18 cellular contexts compared by ENCODE assay signal in the genomic region with DNA sequence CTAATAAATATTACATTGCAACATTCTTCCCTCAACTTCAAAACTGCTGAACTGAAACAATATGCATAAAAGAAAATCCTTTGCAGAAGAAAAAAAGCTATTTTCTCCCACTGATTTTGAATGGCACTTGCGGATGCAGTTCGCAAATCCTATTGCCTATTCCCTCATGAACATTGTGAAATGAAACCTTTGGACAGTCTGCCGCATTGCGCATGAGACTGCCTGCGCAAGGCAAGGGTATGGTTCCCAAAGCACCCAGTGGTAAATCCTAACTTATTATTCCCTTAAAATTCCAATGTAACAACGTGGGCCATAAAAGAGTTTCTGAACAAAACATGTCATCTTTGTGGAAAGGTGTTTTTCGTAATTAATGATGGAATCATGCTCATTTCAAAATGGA. TPM values are rescaled to one million over a fixed set of nuclear protein-coding genes. Genes with fewer than 3 reads are reported as not detected.
DNase-seq lines count a peak whose midpoint lies in the region; ATAC-seq and TF ChIP-seq lines count a peak whose summit lies in the region.
"Had no signal": no experiment of that assay in that cellular context is flagged by ENCODE, and none has a peak within 500 bp of the region (broad histone marks: within the 10 kb centered on the region; RNA-seq: fewer than 3 reads in every experiment).

No MANE protein-coding gene starts in this region.

- H3K27me3 Mint-ChIP-seq in neural progenitor cell (ENCODE audit: insufficient read depth, low read depth), result peaks cover 83% of the 10 kb centered on the region

- H3K9me3 Mint-ChIP-seq in neural progenitor cell, result peaks cover 12% of the 10 kb centered on the region
- H3K9me3 Mint-ChIP-seq: activated CD8-positive, alpha-beta T cell treated with anti-CD3 and anti-CD28 coated beads for 36 hours had no signal

- H3F3A ChIP-seq in PC-3 (ENCODE audit: low read length, unreplicated experiment) (peaks cover 4% of the 10 kb centered on the region), neural progenitor cell (ENCODE audit: low read depth) (no peaks in the 10 kb centered on the region)

- H3K27ac ChIP-seq in PC-3 (ENCODE audit: low read length) (no peak overlapping the region), skeletal muscle tissue (ENCODE audit: low read depth, low read length) (peak overlapping the region; percentile 76), neural progenitor cell (no peak overlapping the region)
- H3K27ac ChIP-seq: epithelial cell of prostate, WERI-Rb-1 had no signal

- no peaks in the 10 kb centered on the region for H3K36me3 ChIP-seq in PC-3 (ENCODE audit: low read depth, low read length)
- no peaks in the 10 kb centered on the region for H3K36me3 ChIP-seq in skeletal muscle tissue (ENCODE audit: control insufficient read depth in 3 of 3, insufficient read depth in 3 of 3, low read length in 3 of 3)
- no peaks in the 10 kb centered on the region for H3K36me3 ChIP-seq in neural progenitor cell
- H3K36me3 ChIP-seq: WERI-Rb-1 had no signal

- POLR2A ChIA-PET in PC-3 (lab: Charles Lee; ENCODE audit: unreplicated experiment), result no interaction called here

- no peaks in the 10 kb centered on the region for H3K9me2 ChIP-seq in PC-3 (replicated peaks; ENCODE audit: low read length)

- H2AFZ ChIP-seq in PC-3 (ENCODE audit: low read length) (no peak overlapping the region), neural progenitor cell (replicated peaks) (no peak overlapping the region)

- intact Hi-C loops in PC-3 (cut with micrococcal nuclease), result loop anchor here (2.0 kb wide), 2 partner anchors 131 to 309 kb away; a partner anchor contains a TSS

- ATAC-seq in PC-3 (no peak), left lobe of liver (peak; percentile 62), GM18520 (IDR thresholded peaks at IDR 0.05; ENCODE audit: unreplicated experiment) (no peak), GM21723 (IDR thresholded peaks at IDR 0.05; ENCODE audit: unreplicated experiment) (no peak)
- ATAC-seq: activated CD8-positive, alpha-beta T cell treated with anti-CD3 and anti-CD28 coated beads for 36 hours; stimulated activated naive CD8-positive, alpha-beta T cell treated with anti-CD3 and anti-CD28 coated beads, Interleukin-15, amount 100 ng/mL, for 72 hours had no signal

- no peaks in the 10 kb centered on the region for H4K20me1 ChIP-seq in PC-3 (ENCODE audit: low read length)
- peaks cover 56% of the 10 kb centered on the region for H4K20me1 ChIP-seq in neural progenitor cell (ENCODE audit: low read depth)

- H3K9ac ChIP-seq in PC-3 (ENCODE audit: low read length) (no peak overlapping the region), skeletal muscle tissue (ENCODE audit: low read depth in 1 of 3, low read length in 3 of 3) (peak overlapping the region in 2 of 3 donors; percentile 5 to 48), neural progenitor cell (no peak overlapping the region)

- DNase-seq in GM03348 (ENCODE audit: low spot score), result peak; percentile 44
- no peak for DNase-seq in PC-3
- DNase-seq in left lobe of liver (ENCODE audit: low spot score), result peak; percentile 60
- no peak for DNase-seq in neural progenitor cell (ENCODE audit: low spot score)
- DNase-seq in effector CD8-positive, alpha-beta T cell (lab: John Stamatoyannopoulos, UW), result no peak
- DNase-seq: activated CD8-positive, alpha-beta T cell treated with anti-CD3 and anti-CD28 coated beads for 36 hours; C1 segment of cervical spinal cord; head of caudate nucleus; islet precursor cell; midbrain; stimulated activated naive CD8-positive, alpha-beta T cell treated with anti-CD3 and anti-CD28 coated beads, Interleukin-15, amount 100 ng/mL, for 72 hours; WERI-Rb-1 had no signal

- H3K9me3 ChIP-seq in PC-3 (ENCODE audit: low read length) (no peaks in the 10 kb centered on the region), skeletal muscle tissue (ENCODE audit: control insufficient read depth in 3 of 3, low read length in 3 of 3) (no peaks in the 10 kb centered on the region), neural progenitor cell (ENCODE audit: low read depth) (no peaks in the 10 kb centered on the region)

- TF ChIP-seq CTCF in PC-3 (conservative IDR thresholded peaks at IDR 0.05; ENCODE audit: low read depth, low read length) (no peak), neural progenitor cell (IDR thresholded peaks at IDR 0.05) (no peak)

- H3K4me1 ChIP-seq in PC-3 (ENCODE audit: insufficient read depth, low read length), result peaks cover 17% of the 10 kb centered on the region
- H3K4me1 ChIP-seq in skeletal muscle tissue (ENCODE audit: control insufficient read depth in 3 of 3, insufficient read depth in 3 of 3, low read length in 3 of 3), result peaks cover 19 to 34% (median 28%) of the 10 kb centered on the region in 3 donors
- H3K4me1 ChIP-seq in neural progenitor cell, result no peaks in the 10 kb centered on the region

- peaks cover 21% of the 10 kb centered on the region for H3K79me2 ChIP-seq in PC-3 (ENCODE audit: low read length)
- no peaks in the 10 kb centered on the region for H3K79me2 ChIP-seq in neural progenitor cell (ENCODE audit: low read depth)

- peaks cover 4% of the 10 kb centered on the region for H3K4me1 Mint-ChIP-seq in neural progenitor cell

- H3K36me3 Mint-ChIP-seq in neural progenitor cell, result no peaks in the 10 kb centered on the region

- no peaks in the 10 kb centered on the region for H3K27me3 ChIP-seq in PC-3 (ENCODE audit: low read length)
- peaks cover 12 to 73% (median 16%) of the 10 kb centered on the region in 3 donors for H3K27me3 ChIP-seq in skeletal muscle tissue (ENCODE audit: control insufficient read depth in 3 of 3, insufficient read depth in 3 of 3, low read length in 3 of 3)
- peaks cover 100% of the 10 kb centered on the region for H3K27me3 ChIP-seq in neural progenitor cell

- CTCF ChIA-PET in PC-3 (lab: Charles Lee), result no interaction called here

- no peak overlapping the region for H3K27ac Mint-ChIP-seq in neural progenitor cell
- H3K27ac Mint-ChIP-seq: activated CD8-positive, alpha-beta T cell treated with anti-CD3 and anti-CD28 coated beads for 36 hours had no signal

- TSS peak; percentile 40 for BruUV-seq in PC-3 (replicated peaks; lab: Mats Ljungman, UMichigan)

- peak overlapping the region; percentile 91; the same call in 1 of the 2 replicates for H3K4me3 ChIP-seq in PC-3 (ENCODE audit: low read length)
- peak overlapping the region in 2 of 3 donors; percentile 10 to 87 for H3K4me3 ChIP-seq in skeletal muscle tissue (ENCODE audit: low read length in 3 of 3)
- no peak overlapping the region for H3K4me3 ChIP-seq in neural progenitor cell

- H3K4me2 ChIP-seq in PC-3 (ENCODE audit: low read length), result peak overlapping the region; percentile 94
- H3K4me2 ChIP-seq in neural progenitor cell, result no peak overlapping the region

- no peak overlapping the region for H3K4me3 Mint-ChIP-seq in neural progenitor cell
- H3K4me3 Mint-ChIP-seq: activated CD8-positive, alpha-beta T cell treated with anti-CD3 and anti-CD28 coated beads for 36 hours had no signal

RNA-seq across cellular contexts. Expression of a gene that starts 8.4 kb away (rescaled TPM):
- total RNA-seq in PC-3 (2014; rRNA removed) (1.9 and 2.9 TPM in 2 replicates), left lobe of liver (not detected), skeletal muscle tissue (18.8 TPM), neural progenitor cell (ENCODE audit: low replicate concordance) (not detected in 2 replicates)
- total RNA-seq: activated CD8-positive, alpha-beta T cell treated with anti-CD3 and anti-CD28 coated beads for 36 hours; chondrocyte; H4 had no signal

RNA-seq across cellular contexts. Expression of a gene that starts 13.5 kb away (rescaled TPM):
- 0.29 and 1.8 TPM in 2 replicates for total RNA-seq in PC-3 (2014; rRNA removed)
- not detected for total RNA-seq in left lobe of liver
- total RNA-seq in skeletal muscle tissue, result 1.0 TPM
- not detected in 2 replicates for total RNA-seq in neural progenitor cell (ENCODE audit: low replicate concordance)
- total RNA-seq: activated CD8-positive, alpha-beta T cell treated with anti-CD3 and anti-CD28 coated beads for 36 hours; chondrocyte; H4 had no signal

RNA-seq across cellular contexts. Expression of a gene that starts 15.4 kb away (rescaled TPM):
- total RNA-seq in PC-3 (2014; rRNA removed) (not detected in 2 replicates), left lobe of liver (not detected), skeletal muscle tissue (5.7 TPM), neural progenitor cell (ENCODE audit: low replicate concordance) (not detected in 2 replicates)
- total RNA-seq: activated CD8-positive, alpha-beta T cell treated with anti-CD3 and anti-CD28 coated beads for 36 hours; chondrocyte had no signal

RNA-seq across cellular contexts. Expression of a gene that starts 19.2 kb away (rescaled TPM):
- 3.0 and 4.4 TPM in 2 replicates for total RNA-seq in PC-3 (2014; rRNA removed)
- total RNA-seq in left lobe of liver, result not detected
- 4.2 TPM for total RNA-seq in skeletal muscle tissue
- not detected in 2 replicates for total RNA-seq in neural progenitor cell (ENCODE audit: low replicate concordance)
- total RNA-seq: activated CD8-positive, alpha-beta T cell treated with anti-CD3 and anti-CD28 coated beads for 36 hours; chondrocyte had no signal

RNA-seq across cellular contexts. Expression of a gene that starts 21.3 kb away (rescaled TPM):
- not detected in 2 replicates for total RNA-seq in PC-3 (2014; rRNA removed)
- not detected for total RNA-seq in left lobe of liver
- total RNA-seq in skeletal muscle tissue, result 0.52 TPM
- not detected in 2 replicates for total RNA-seq in neural progenitor cell (ENCODE audit: low replicate concordance)
- total RNA-seq: activated CD8-positive, alpha-beta T cell treated with anti-CD3 and anti-CD28 coated beads for 36 hours; chondrocyte; H4 had no signal

Comparison
In these comparisons a context has a peak if more than half of its experiments do, and no peak if none do; other contexts are left out.
1. DNase-seq: peak in GM03348 (single experiment) and left lobe of liver (single experiment); none in PC-3 (single experiment), neural progenitor cell (single experiment) and effector CD8-positive, alpha-beta T cell (single experiment).
2. H3K9ac ChIP-seq: peak in skeletal muscle tissue (2 of 3); none in PC-3 (single experiment) and neural progenitor cell (single experiment).